Comparison of ENCODE assay signal across 8 cellular contexts in the genomic region with DNA sequence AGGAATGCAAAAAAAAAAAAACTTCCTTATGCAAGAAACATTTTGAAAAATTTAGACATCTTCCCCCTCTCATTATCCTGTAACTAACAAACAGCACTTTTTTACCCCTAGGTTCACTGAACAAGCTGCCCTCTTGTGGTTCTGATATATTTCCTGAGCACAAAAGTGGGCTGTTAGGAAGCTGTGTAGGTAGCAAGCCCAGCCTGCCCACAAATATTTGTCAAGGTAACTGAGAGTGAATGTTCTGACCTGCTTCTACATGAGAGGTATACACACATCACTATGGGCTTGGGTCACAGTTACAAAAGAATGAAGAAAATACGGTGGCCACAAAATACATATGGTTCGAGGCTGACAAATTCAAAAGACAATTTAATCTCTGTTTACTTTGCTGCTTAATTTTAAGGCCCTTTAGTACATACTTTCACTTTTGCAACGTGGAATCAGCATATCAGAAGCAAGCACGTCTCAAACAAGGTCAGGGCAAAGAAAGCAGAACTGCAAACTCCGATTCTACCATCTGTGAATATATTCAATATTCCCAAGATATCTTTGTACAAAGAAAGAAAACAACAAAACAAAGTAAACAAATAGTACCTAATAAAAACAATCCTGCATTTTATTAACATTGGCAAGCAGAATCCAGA.
DNase-seq lines count a peak whose midpoint lies in the region; ATAC-seq, FAIRE-seq and TF ChIP-seq lines count a peak whose summit lies in the region.

No MANE protein-coding gene starts in this region.

- H3K4me2 ChIP-seq in A549, result peak overlapping the region; percentile 81

- peak; percentile 69 to 78; a peak in 5 of 6 replicates for ATAC-seq in A549

- H3K4me1 ChIP-seq in A549, result peaks cover 51% of the 10 kb centered on the region

- CTCF ChIA-PET in A549 (lab: Yijun Ruan, JAX), result interaction anchor here (0.6 to 1.9 kb wide), 7 partner anchors 12 to 242 kb away, joined by 3 to 10 read pairs (median 3); no protein-coding TSS in a partner anchor

- TF ChIP-seq CTCF in A549 (IDR thresholded peaks at IDR 0.05), result peak; percentile 36; the same call in 2 of the 3 replicates
- peak; percentile 79 for TF ChIP-seq CTCF in VCaP (conservative IDR thresholded peaks at IDR 0.05)
- peak; percentile 54 for TF ChIP-seq CTCF in retinal pigment epithelial cell (conservative IDR thresholded peaks at IDR 0.05; ENCODE audit: low read depth, low read length)

- TF ChIP-seq POLR2A in A549 (IDR thresholded peaks at IDR 0.05; ENCODE audit: low read length), result no peak

- TF ChIP-seq RAD21 in A549 (conservative IDR thresholded peaks at IDR 0.05 in 1 of 2, IDR thresholded peaks at IDR 0.05 in 1 of 2), result peak; percentile 50 to 60

- WGBS in A549 (ENCODE audit: missing lambda C conversion rate), result 15% methylated on average over 5 of the region's 5 CpGs

- H3K27me3 ChIP-seq in H7 (ENCODE audit: control insufficient read depth, insufficient read depth, low read length), result no peaks in the 10 kb centered on the region

- POLR2A ChIA-PET in A549 (lab: Yijun Ruan, JAX), result no interaction called here

- H3K9me3 ChIP-seq in A549, result no peaks in the 10 kb centered on the region

- in situ Hi-C loops in G401 (cut with HindIII; ENCODE audit: low sequenced_read_pairs), result no loop called here

- TF ChIP-seq EP300 in A549 (IDR thresholded peaks at IDR 0.05), result no peak

- H3K27ac ChIP-seq in A549 (peak overlapping the region; percentile 64 to 80), VCaP (peak overlapping the region; percentile 88)

- H3K36me3 ChIP-seq in H7 (replicated peaks; ENCODE audit: control insufficient read depth, insufficient read depth, low read length), result peaks cover 9% of the 10 kb centered on the region; the same call in 1 of the 2 replicates

- FAIRE-seq in A549 (lab: Jason Lieb, UNC), result no peak

- peak; percentile 25 to 50 for DNase-seq in A549 (ENCODE audit: low read depth in 1 of 2, low spot score in 1 of 2)
- peak; percentile 9 for DNase-seq in G401 (ENCODE audit: low spot score)
- peak; percentile 30 for DNase-seq in H7
- DNase-seq in M059J (ENCODE audit: low read depth), result peak; percentile 79
- DNase-seq in fibroblast of the conjunctiva (ENCODE audit: low read depth), result peak; percentile 32
- no peak for DNase-seq in retinal pigment epithelial cell (ENCODE audit: low read depth)
- DNase-seq in NCI-H446 treated with DMSO at 0.1 percent for 48 hours (lab: John Stamatoyannopoulos, UW), result no peak

- H3K4me3 ChIP-seq in A549 (0 out of 3 replicates have a peak overlapping the region, but pooled peaks have one; percentile 4), H7 (ENCODE audit: insufficient read depth, low read depth, low read length) (no peak overlapping the region), retinal pigment epithelial cell (ENCODE audit: low read length) (peak overlapping the region; percentile 8)

TF ChIP-seq in A549, 52 proteins besides CTCF, POLR2A, EP300 and RAD21:
- TF ChIP-seq ZC3H11A (IDR thresholded peaks at IDR 0.05) (no peak), NFE2L2 (conservative IDR thresholded peaks at IDR 0.05; ENCODE audit: low read length) (no peak), JUN (IDR thresholded peaks at IDR 0.05) (no peak), BHLHE40 (IDR thresholded peaks at IDR 0.05; ENCODE audit: low read depth, low read length) (no peak), TFCP2L1 (CRISPR knock-in tag; IDR thresholded peaks at IDR 0.05) (no peak), SMC3 (IDR thresholded peaks at IDR 0.05) (peak; percentile 55)
- TF ChIP-seq, protein P1, sequence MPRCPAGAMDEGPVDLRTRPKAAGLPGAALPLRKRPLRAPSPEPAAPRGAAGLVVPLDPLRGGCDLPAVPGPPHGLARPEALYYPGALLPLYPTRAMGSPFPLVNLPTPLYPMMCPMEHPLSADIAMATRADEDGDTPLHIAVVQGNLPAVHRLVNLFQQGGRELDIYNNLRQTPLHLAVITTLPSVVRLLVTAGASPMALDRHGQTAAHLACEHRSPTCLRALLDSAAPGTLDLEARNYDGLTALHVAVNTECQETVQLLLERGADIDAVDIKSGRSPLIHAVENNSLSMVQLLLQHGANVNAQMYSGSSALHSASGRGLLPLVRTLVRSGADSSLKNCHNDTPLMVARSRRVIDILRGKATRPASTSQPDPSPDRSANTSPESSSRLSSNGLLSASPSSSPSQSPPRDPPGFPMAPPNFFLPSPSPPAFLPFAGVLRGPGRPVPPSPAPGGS (IDR thresholded peaks at IDR 0.05), result no peak
- TF ChIP-seq, protein P2, sequence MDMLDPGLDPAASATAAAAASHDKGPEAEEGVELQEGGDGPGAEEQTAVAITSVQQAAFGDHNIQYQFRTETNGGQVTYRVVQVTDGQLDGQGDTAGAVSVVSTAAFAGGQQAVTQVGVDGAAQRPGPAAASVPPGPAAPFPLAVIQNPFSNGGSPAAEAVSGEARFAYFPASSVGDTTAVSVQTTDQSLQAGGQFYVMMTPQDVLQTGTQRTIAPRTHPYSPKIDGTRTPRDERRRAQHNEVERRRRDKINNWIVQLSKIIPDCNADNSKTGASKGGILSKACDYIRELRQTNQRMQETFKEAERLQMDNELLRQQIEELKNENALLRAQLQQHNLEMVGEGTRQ (IDR thresholded peaks at IDR 0.05), result no peak

Comparison
In these comparisons a context has a peak if more than half of its experiments do, and no peak if none do; other contexts are left out.
1. DNase-seq: peak in A549 (2 of 2), G401 (single experiment), H7 (single experiment), M059J (single experiment) and fibroblast of the conjunctiva (single experiment); none in retinal pigment epithelial cell (single experiment) and NCI-H446 treated with DMSO at 0.1 percent for 48 hours (single experiment).
2. Peak in every context shown above with its lines, with median percentiles within 50 percentile points of each other: CTCF ChIP-seq.